In genomic region chr19:50721441-50722137, GRCh38 we compare ENCODE assay signal across 17 cellular contexts. TPM values are rescaled to one million over a fixed set of nuclear protein-coding genes. Genes with fewer than 3 reads are reported as not detected.
A peak's percentile ranks its signal among the peaks of the same experiment; 100 is the strongest.
DNase-seq lines count a peak whose midpoint lies in the region; ATAC-seq and TF ChIP-seq lines count a peak whose summit lies in the region.
"Had no signal": no experiment of that assay in that cellular context is flagged by ENCODE, and none has a peak within 500 bp of the region (broad histone marks: within the 10 kb centered on the region; RNA-seq: fewer than 3 reads in every experiment).

No MANE protein-coding gene starts in this region.

- no peak for TF ChIP-seq CTCF in foreskin fibroblast (IDR thresholded peaks at IDR 0.05; ENCODE audit: low read depth, low read length)

- in situ Hi-C loops in G401 (cut with HindIII; ENCODE audit: low sequenced_read_pairs): no loop called here

- DNase-seq in A172 (ENCODE audit: low spot score) (peak; percentile 11), G401 (ENCODE audit: low spot score) (peak; percentile 64), RPMI8226 (peak; percentile 75), foreskin fibroblast (peak in 1 of 2 donors; percentile 52), NCI-H2171 (lab: John Stamatoyannopoulos, UW) (no peak), HPDE6-E6E7 (ENCODE audit: extremely low spot score) (no peak)
- DNase-seq: activated CD4-positive, alpha-beta T cell treated with anti-CD3 and anti-CD28 coated beads for 48 hours; activated naive CD4-positive, alpha-beta T cell; erythroblast; heart right ventricle; NCI-H1436; NCI-H345; SIG-M5; stimulated activated CD4-positive, alpha-beta T cell treated with anti-CD3 and anti-CD28 coated beads, Interleukin-2, amount 100 ng/mL, for 24 hours had no signal

- H3K4me3 ChIP-seq in foreskin fibroblast (ENCODE audit: low read depth in 1 of 2, low read length in 2 of 2): peak overlapping the region; percentile 81 to 82

- ATAC-seq in HG02938 (IDR thresholded peaks at IDR 0.05; ENCODE audit: unreplicated experiment) (no peak), GM18505 (IDR thresholded peaks at IDR 0.05; ENCODE audit: unreplicated experiment) (no peak)
- ATAC-seq: heart right ventricle, sciatic nerve had no signal

- no peak for TF ChIP-seq POLR2A in GM18505 (IDR thresholded peaks at IDR 0.05; ENCODE audit: borderline replicate concordance, extremely low read depth, insufficient read depth, insufficient read length)

RNA-seq across cellular contexts. Expression of gene CLEC11A, which starts 1.6 kb away (rescaled TPM):
- 4.8 and 7.9 TPM in 2 replicates for total RNA-seq in A172 (2014; rRNA removed; shearing (Covaris generic))
- 91.4 and 132 TPM in 2 replicates for total RNA-seq in G401 (2014; rRNA removed; shearing (Covaris generic))

RNA-seq across cellular contexts. Expression of gene SHANK1, which starts 2.0 kb away (rescaled TPM):
- total RNA-seq in A172 (2014; rRNA removed; shearing (Covaris generic)): 0.40 and 0.48 TPM in 2 replicates
- 14.0 and 16.4 TPM in 2 replicates for total RNA-seq in G401 (2014; rRNA removed; shearing (Covaris generic))

RNA-seq across cellular contexts. Expression of gene GPR32, which starts 48.7 kb away (rescaled TPM):
- total RNA-seq in A172 (2014; rRNA removed; shearing (Covaris generic)): not detected in 2 replicates
- not detected in 2 replicates for total RNA-seq in G401 (2014; rRNA removed; shearing (Covaris generic))
- total RNA-seq: heart right ventricle, sciatic nerve had no signal

Comparison
In these comparisons a context has a peak if more than half of its experiments do, and no peak if none do; other contexts are left out.
1. DNase-seq: peak in A172 (single experiment), G401 (single experiment) and RPMI8226 (single experiment); none in NCI-H2171 (single experiment) and HPDE6-E6E7 (single experiment).
2. RNA of gene CLEC11A, which starts 1.6 kb away (total RNA-seq): 91.4 to 132 TPM in G401; 4.8 to 7.9 TPM in A172; every median in the first group is over 10 times any median in the second.
3. RNA of gene SHANK1, which starts 2.0 kb away (total RNA-seq): 14.0 to 16.4 TPM in G401; 0.40 to 0.48 TPM in A172; every median in the first group is over 10 times any median in the second.